In the genomic region with DNA sequence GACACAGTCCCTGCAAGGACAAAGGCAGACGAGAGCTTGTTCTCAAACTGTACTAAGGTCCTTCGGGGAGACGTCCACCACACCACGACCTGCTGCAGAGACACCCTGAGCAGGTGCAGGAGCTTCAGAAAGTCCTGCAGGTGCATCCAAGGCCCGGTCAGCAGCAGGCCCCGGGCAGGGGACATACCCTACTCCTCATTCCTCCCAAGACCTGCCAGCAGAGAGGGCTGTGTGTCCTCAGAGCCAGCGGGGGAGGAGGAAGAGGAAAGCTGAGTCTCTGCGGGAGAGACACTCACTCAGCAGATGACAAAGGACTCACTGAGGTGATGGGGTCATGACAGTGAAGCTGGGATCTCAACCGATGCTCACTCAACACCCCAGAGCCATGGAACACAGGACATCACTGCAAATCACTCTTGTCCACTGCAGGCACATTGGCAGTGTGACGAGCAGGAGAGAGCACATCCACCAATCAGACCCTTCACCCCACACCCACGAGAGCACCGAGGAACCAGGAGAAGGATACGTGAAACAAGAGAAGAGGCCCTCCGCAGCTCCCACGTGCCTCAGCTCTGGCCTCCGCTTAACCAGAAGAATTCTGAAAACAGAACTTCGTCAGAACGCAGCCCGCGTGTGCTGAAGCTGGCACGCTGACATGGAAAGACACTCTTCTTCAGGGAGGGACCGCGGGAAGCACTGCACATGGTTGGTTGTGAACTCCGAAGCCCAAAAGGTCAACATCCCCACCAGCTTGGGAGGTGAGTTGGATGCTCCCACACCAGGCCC, we compare ENCODE assay signal across 17 cellular contexts.
"Had no signal": no experiment of that assay in that cellular context is flagged by ENCODE, and none has a peak within 500 bp of the region (broad histone marks: within the 10 kb centered on the region; RNA-seq: fewer than 3 reads in every experiment).

No MANE protein-coding gene starts in this region.

- ATAC-seq: gastroesophageal sphincter; mucosa of descending colon; naive thymus-derived CD8-positive, alpha-beta T cell; stimulated activated naive CD8-positive, alpha-beta T cell treated with anti-CD3 and anti-CD28 coated beads, Interleukin-15, amount 100 ng/mL, for 72 hours; WTC11 had no signal

- H3K27ac Mint-ChIP-seq: naive thymus-derived CD8-positive, alpha-beta T cell; stimulated activated naive CD8-positive, alpha-beta T cell treated with anti-CD3 and anti-CD28 coated beads, Interleukin-15, amount 100 ng/mL, for 72 hours; T-helper 1 cell treated with Interleukin-12 subunit alpha and Interleukin-12 subunit beta and Interleukin-4 antibody, amounts not matched to agents 30 μg/mL and 1 μg/mL, for 36 hours; WTC11 had no signal

- H3K9me3 ChIP-seq: gastroesophageal sphincter, mucosa of descending colon, thoracic aorta had no signal

- H3K4me3 ChIP-seq: gastroesophageal sphincter, mucosa of descending colon, SK-N-MC, thoracic aorta had no signal

- H3K27ac ChIP-seq: epithelial cell of prostate, SK-N-MC, thoracic aorta had no signal

- H3K9me3 Mint-ChIP-seq: naive thymus-derived CD8-positive, alpha-beta T cell; stimulated activated naive CD8-positive, alpha-beta T cell treated with anti-CD3 and anti-CD28 coated beads, Interleukin-15, amount 100 ng/mL, for 72 hours; T-helper 1 cell treated with Interleukin-12 subunit alpha and Interleukin-12 subunit beta and Interleukin-4 antibody, amounts not matched to agents 30 μg/mL and 1 μg/mL, for 36 hours had no signal

- H3K27me3 Mint-ChIP-seq: naive thymus-derived CD8-positive, alpha-beta T cell; stimulated activated naive CD8-positive, alpha-beta T cell treated with anti-CD3 and anti-CD28 coated beads, Interleukin-15, amount 100 ng/mL, for 72 hours had no signal

- H3K4me3 Mint-ChIP-seq: naive thymus-derived CD8-positive, alpha-beta T cell; stimulated activated naive CD8-positive, alpha-beta T cell treated with anti-CD3 and anti-CD28 coated beads, Interleukin-15, amount 100 ng/mL, for 72 hours; T-helper 1 cell treated with Interleukin-12 subunit alpha and Interleukin-12 subunit beta and Interleukin-4 antibody, amounts not matched to agents 30 μg/mL and 1 μg/mL, for 36 hours; WTC11 had no signal

- H3K27me3 ChIP-seq: gastroesophageal sphincter had no signal

- DNase-seq: activated CD4-positive, alpha-beta T cell treated with anti-CD3 and anti-CD28 coated beads, Interleukin-2, amount 50 U/mL, for 1 hour; activated gamma-delta T cell treated with Interleukin-2 at 50 U/mL for 16 hours; activated T-cell treated with anti-CD3 and anti-CD28 coated beads, Interleukin-2, amount 50 U/mL, for 1 hour; central memory CD4-positive, alpha-beta T cell; effector memory CD4-positive, alpha-beta T cell; kidney glomerular epithelial cell; mammary epithelial cell; naive thymus-derived CD8-positive, alpha-beta T cell; stimulated activated CD4-positive, alpha-beta T cell treated with anti-CD3 and anti-CD28 coated beads, Interleukin-4, amount 100 ng/mL, for 4 hours; stimulated activated naive CD8-positive, alpha-beta T cell treated with anti-CD3 and anti-CD28 coated beads, Interleukin-15, amount 100 ng/mL, for 72 hours had no signal
